1 cellular context compared by ENCODE assay signal in genomic region chr14:32244404-32244803, GRCh38.
TF ChIP-seq lines count a peak whose summit lies in the region.

No MANE protein-coding gene starts in this region.

TF ChIP-seq in GM23338, 12 proteins besides CTCF, POLR2A, EP300 and RAD21 (continued from another document):
- TF ChIP-seq, protein P1, sequence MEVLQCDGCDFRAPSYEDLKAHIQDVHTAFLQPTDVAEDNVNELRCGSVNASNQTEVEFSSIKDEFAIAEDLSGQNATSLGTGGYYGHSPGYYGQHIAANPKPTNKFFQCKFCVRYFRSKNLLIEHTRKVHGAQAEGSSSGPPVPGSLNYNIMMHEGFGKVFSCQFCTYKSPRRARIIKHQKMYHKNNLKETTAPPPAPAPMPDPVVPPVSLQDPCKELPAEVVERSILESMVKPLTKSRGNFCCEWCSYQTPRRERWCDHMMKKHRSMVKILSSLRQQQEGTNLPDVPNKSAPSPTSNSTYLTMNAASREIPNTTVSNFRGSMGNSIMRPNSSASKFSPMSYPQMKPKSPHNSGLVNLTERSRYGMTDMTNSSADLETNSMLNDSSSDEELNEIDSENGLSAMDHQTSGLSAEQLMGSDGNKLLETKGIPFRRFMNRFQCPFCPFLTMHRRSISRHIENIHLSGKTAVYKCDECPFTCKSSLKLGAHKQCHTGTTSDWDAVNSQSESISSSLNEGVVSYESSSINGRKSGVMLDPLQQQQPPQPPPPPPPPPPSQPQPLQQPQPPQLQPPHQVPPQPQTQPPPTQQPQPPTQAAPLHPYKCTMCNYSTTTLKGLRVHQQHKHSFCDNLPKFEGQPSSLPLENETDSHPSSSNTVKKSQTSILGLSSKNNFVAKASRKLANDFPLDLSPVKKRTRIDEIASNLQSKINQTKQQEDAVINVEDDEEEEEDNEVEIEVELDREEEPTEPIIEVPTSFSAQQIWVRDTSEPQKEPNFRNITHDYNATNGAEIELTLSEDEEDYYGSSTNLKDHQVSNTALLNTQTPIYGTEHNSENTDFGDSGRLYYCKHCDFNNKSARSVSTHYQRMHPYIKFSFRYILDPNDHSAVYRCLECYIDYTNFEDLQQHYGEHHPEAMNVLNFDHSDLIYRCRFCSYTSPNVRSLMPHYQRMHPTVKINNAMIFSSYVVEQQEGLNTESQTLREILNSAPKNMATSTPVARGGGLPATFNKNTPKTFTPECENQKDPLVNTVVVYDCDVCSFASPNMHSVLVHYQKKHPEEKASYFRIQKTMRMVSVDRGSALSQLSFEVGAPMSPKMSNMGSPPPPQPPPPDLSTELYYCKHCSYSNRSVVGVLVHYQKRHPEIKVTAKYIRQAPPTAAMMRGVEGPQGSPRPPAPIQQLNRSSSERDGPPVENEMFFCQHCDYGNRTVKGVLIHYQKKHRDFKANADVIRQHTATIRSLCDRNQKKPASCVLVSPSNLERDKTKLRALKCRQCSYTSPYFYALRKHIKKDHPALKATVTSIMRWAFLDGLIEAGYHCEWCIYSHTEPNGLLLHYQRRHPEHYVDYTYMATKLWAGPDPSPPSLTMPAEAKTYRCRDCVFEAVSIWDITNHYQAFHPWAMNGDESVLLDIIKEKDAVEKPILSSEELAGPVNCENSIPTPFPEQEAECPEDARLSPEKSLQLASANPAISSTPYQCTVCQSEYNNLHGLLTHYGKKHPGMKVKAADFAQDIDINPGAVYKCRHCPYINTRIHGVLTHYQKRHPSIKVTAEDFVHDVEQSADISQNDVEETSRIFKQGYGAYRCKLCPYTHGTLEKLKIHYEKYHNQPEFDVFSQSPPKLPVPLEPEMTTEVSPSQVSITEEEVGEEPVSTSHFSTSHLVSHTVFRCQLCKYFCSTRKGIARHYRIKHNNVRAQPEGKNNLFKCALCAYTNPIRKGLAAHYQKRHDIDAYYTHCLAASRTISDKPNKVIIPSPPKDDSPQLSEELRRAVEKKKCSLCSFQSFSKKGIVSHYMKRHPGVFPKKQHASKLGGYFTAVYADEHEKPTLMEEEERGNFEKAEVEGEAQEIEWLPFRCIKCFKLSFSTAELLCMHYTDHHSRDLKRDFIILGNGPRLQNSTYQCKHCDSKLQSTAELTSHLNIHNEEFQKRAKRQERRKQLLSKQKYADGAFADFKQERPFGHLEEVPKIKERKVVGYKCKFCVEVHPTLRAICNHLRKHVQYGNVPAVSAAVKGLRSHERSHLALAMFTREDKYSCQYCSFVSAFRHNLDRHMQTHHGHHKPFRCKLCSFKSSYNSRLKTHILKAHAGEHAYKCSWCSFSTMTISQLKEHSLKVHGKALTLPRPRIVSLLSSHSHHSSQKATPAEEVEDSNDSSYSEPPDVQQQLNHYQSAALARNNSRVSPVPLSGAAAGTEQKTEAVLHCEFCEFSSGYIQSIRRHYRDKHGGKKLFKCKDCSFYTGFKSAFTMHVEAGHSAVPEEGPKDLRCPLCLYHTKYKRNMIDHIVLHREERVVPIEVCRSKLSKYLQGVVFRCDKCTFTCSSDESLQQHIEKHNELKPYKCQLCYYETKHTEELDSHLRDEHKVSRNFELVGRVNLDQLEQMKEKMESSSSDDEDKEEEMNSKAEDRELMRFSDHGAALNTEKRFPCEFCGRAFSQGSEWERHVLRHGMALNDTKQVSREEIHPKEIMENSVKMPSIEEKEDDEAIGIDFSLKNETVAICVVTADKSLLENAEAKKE (CRISPR knock-in tag; IDR thresholded peaks at IDR 0.05), result no peak
- TF ChIP-seq JUNB (IDR thresholded peaks at IDR 0.05; ENCODE audit: unreplicated experiment) (no peak), REST (IDR thresholded peaks at IDR 0.05; ENCODE audit: unreplicated experiment) (no peak), ZNF331 (CRISPR knock-in tag; IDR thresholded peaks at IDR 0.05; ENCODE audit: low read depth) (no peak), NANOG (IDR thresholded peaks at IDR 0.05; ENCODE audit: borderline replicate concordance) (no peak), EZH2phosphoT487 (IDR thresholded peaks at IDR 0.05; ENCODE audit: unreplicated experiment) (no peak), CREB1 (CRISPR knock-in tag; IDR thresholded peaks at IDR 0.05; ENCODE audit: low read depth) (no peak)
